8 cellular contexts compared by ENCODE assay signal in the genomic region with DNA sequence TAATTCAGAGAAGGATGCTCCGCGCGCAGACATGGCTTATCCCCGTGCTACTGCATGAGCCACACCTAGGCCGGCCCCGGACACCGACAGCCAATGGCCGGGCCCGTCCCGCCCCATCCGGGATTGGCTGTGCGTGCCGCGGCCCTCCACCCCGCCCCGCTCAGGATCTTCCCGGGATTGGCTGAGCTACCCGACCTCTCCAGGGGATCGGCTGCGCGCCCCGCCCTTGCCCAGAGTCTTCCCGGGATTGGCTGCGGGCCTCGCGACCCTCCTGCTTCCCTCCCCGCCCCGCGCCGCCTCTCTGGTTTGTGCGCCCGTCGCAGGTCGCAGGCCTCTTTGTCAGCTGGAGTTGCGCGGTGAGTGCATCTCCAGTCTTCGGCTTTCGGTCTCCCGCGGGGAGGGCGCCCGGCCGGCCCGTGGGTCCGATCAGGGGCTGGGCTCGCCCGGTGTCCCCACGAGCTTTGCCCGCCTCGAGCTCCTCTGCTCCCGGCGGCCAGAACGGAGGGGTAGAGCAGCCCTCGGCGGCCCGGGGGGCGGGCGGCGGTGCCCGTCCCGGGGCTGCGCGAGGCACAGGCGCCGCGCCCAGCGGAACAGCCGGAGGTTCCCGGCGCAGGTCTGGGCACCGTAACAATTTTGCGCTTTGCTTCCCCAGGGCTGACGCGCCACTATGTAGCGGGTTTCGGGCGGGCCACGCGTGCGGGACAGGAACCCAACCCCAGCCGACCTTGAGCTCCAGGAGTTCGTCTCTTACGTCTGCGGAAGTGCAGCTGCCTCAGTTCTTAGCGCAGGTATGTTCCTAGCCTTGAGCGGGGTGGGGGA. TPM values are rescaled to one million over a fixed set of nuclear protein-coding genes. Genes with fewer than 3 reads are reported as not detected.
DNase-seq lines count a peak whose midpoint lies in the region; ATAC-seq, FAIRE-seq and TF ChIP-seq lines count a peak whose summit lies in the region.

No MANE protein-coding gene starts in this region.

- H3K36me3 ChIP-seq in sigmoid colon = peaks cover 0 to 12% (median 0%) of the 10 kb centered on the region in 4 donors

- no peaks in the 10 kb centered on the region for H3K27me3 ChIP-seq in sigmoid colon

- H3K4me3 ChIP-seq in sigmoid colon = peak overlapping the region; percentile 58 to 94 (median 80)

- DNase-seq in NCI-H2081 treated with DMSO at 0.1 percent for 48 hours (lab: John Stamatoyannopoulos, UW) = peak; percentile 80
- peak; percentile 86 for DNase-seq in iPS DF 19.7 (ENCODE audit: low read depth, low spot score)
- peak; percentile 99 for DNase-seq in sigmoid colon

- FAIRE-seq in TTC549 (lab: Jason Lieb, UNC) = peak; percentile 92

- 1% methylated on average over 86 of the region's 86 CpGs for WGBS in sigmoid colon, 2 donors

- no peaks in the 10 kb centered on the region for H3K9me3 ChIP-seq in sigmoid colon

- H3K27ac Mint-ChIP-seq in brain = peak overlapping the region; percentile 59 to 87 (median 77)

- no peaks in the 10 kb centered on the region for H3K9me3 Mint-ChIP-seq in brain

- TF ChIP-seq CTCF in 22Rv1 (IDR thresholded peaks at IDR 0.05) (no peak), brain (conservative IDR thresholded peaks at IDR 0.05) (no peak), sigmoid colon (IDR thresholded peaks at IDR 0.05) (no peak)

- H3K4me3 Mint-ChIP-seq in brain = peak overlapping the region; percentile 91 to 95 (median 92)

- intact Hi-C loops in sigmoid colon (cut with DNase I) = loop anchor here (2.0 to 5.0 kb wide), 2 partner anchors 54 to 150 kb away; a partner anchor contains a TSS

- peak in 1 of 4 donors; percentile 21 for TF ChIP-seq EP300 in sigmoid colon (IDR thresholded peaks at IDR 0.05)

- peaks cover 38% of the 10 kb centered on the region for H3K36me3 Mint-ChIP-seq in brain

- peak overlapping the region; percentile 89 for H3K27ac ChIP-seq in 22Rv1
- peak overlapping the region; percentile 88 to 94 (median 92) for H3K27ac ChIP-seq in sigmoid colon

- ATAC-seq in GM18519 (IDR thresholded peaks at IDR 0.05; ENCODE audit: low FRiP score, unreplicated experiment) = peak; percentile 75
- peak; percentile 93 for ATAC-seq in HG03045 (IDR thresholded peaks at IDR 0.05; ENCODE audit: unreplicated experiment)

- H3K4me1 ChIP-seq in sigmoid colon = peaks cover 0 to 23% (median 15%) of the 10 kb centered on the region in 4 donors

- TF ChIP-seq POLR2A in sigmoid colon (IDR thresholded peaks at IDR 0.05) = peak; percentile 76 to 81

- peaks cover 11% of the 10 kb centered on the region for H3K27me3 Mint-ChIP-seq in brain

- peaks cover 38% of the 10 kb centered on the region for H3K4me1 Mint-ChIP-seq in brain

RNA-seq across cellular contexts. Expression of a gene that starts 38.8 kb away (rescaled TPM):
- polyA plus RNA-seq in brain (ENCODE audit: insufficient read depth, low read depth, low replicate concordance) (0.10 TPM), sigmoid colon (under 1 TPM in 1 of 3 donors, not detected in 2; 0.66 TPM)
- total RNA-seq in sigmoid colon = not detected

RNA-seq across cellular contexts. Expression of a gene that starts 53.3 kb away (rescaled TPM):
- 10.2 TPM for polyA plus RNA-seq in brain (ENCODE audit: insufficient read depth, low read depth, low replicate concordance)
- total RNA-seq in sigmoid colon = 1 to 10 TPM; 5.0 to 9.1 (median 6.0) TPM
- polyA plus RNA-seq in sigmoid colon = 1 to 10 TPM; 3.3 to 4.4 (median 4.2) TPM

Comparison
In these comparisons a context has a peak if more than half of its experiments do, and no peak if none do; other contexts are left out.
1. Peak in every context shown above with its lines: DNase-seq, ATAC-seq, H3K4me3 ChIP-seq and H3K27ac ChIP-seq.